ENCODE assay signal across 9 cellular contexts in genomic region chr17:41690497-41690896, GRCh38. TPM values are rescaled to one million over a fixed set of nuclear protein-coding genes. Genes with fewer than 3 reads are reported as not detected.
DNase-seq lines count a peak whose midpoint lies in the region; ATAC-seq and TF ChIP-seq lines count a peak whose summit lies in the region.
"Had no signal": no experiment of that assay in that cellular context is flagged by ENCODE, and none has a peak within 500 bp of the region (broad histone marks: within the 10 kb centered on the region; RNA-seq: fewer than 3 reads in every experiment).

No MANE protein-coding gene starts in this region.

- H3K27ac ChIP-seq in CD8-positive, alpha-beta T cell (ENCODE audit: low read depth, low read length) = no peak overlapping the region
- H3K27ac ChIP-seq in Panc1 (ENCODE audit: low read length) (peak overlapping the region; percentile 97), endodermal cell (ENCODE audit: low read depth, low read length) (no peak overlapping the region), osteoblast (ENCODE audit: low read depth, low read length) (peak overlapping the region; percentile 99)

- TF ChIP-seq CTCF in CD8-positive, alpha-beta T cell (IDR thresholded peaks at IDR 0.05) = no peak
- TF ChIP-seq CTCF in Panc1 (IDR thresholded peaks at IDR 0.05) (no peak), endodermal cell (conservative IDR thresholded peaks at IDR 0.05) (no peak), osteoblast (IDR thresholded peaks at IDR 0.05; ENCODE audit: extremely low read depth, low read depth, low read length) (no peak)

- ATAC-seq in CD8-positive, alpha-beta T cell = no peak
- ATAC-seq in Panc1 (no peak), GM21367 (IDR thresholded peaks at IDR 0.05; ENCODE audit: unreplicated experiment) (no peak), GM18858 (IDR thresholded peaks at IDR 0.05; ENCODE audit: unreplicated experiment) (no peak), GM21528 (IDR thresholded peaks at IDR 0.05; ENCODE audit: low FRiP score, unreplicated experiment) (no peak)

- CTCF ChIA-PET in CD8-positive, alpha-beta T cell (lab: Charles Lee) = interaction anchor here (0.7 to 4.3 kb wide), 9 partner anchors 11 to 368 kb away, joined by 3 to 52 read pairs (median 10); no protein-coding TSS in a partner anchor
- CTCF ChIA-PET in Panc1 (lab: Charles Lee) = no interaction called here

- H3K9me3 ChIP-seq in CD8-positive, alpha-beta T cell (ENCODE audit: low read length) = no peaks in the 10 kb centered on the region
- H3K9me3 ChIP-seq in Panc1 (ENCODE audit: control insufficient read depth, insufficient read depth, low read depth, low read length) (no peaks in the 10 kb centered on the region; the same call in 1 of the 2 replicates), endodermal cell (ENCODE audit: control insufficient read depth, low read length) (peaks cover 7% of the 10 kb centered on the region), osteoblast (ENCODE audit: low read depth, low read length) (no peaks in the 10 kb centered on the region)

- H3K27me3 ChIP-seq in CD8-positive, alpha-beta T cell (ENCODE audit: insufficient read depth, low read length) = no peaks in the 10 kb centered on the region
- H3K27me3 ChIP-seq in Panc1 (ENCODE audit: control insufficient read depth, insufficient read depth, low read length) (no peaks in the 10 kb centered on the region), endodermal cell (ENCODE audit: control insufficient read depth, insufficient read depth, low read length, poor library complexity, severe bottlenecking) (no peaks in the 10 kb centered on the region), osteoblast (ENCODE audit: insufficient read depth, low read length) (no peaks in the 10 kb centered on the region)

- no peaks in the 10 kb centered on the region for H3K27me3 Mint-ChIP-seq in CD8-positive, alpha-beta T cell (ENCODE audit: low read depth)
- no peaks in the 10 kb centered on the region for H3K27me3 Mint-ChIP-seq in endodermal cell (ENCODE audit: insufficient read depth)

- H3K36me3 ChIP-seq in CD8-positive, alpha-beta T cell (ENCODE audit: insufficient read depth, low read length) = peaks cover 57% of the 10 kb centered on the region
- H3K36me3 ChIP-seq in Panc1 (ENCODE audit: control insufficient read depth, insufficient read depth, low read length) (peaks cover 27% of the 10 kb centered on the region), endodermal cell (ENCODE audit: control insufficient read depth, insufficient read depth, low read length) (peaks cover 44% of the 10 kb centered on the region), osteoblast (ENCODE audit: insufficient read depth, low read length) (peaks cover 47% of the 10 kb centered on the region)

- H3K4me1 Mint-ChIP-seq in CD8-positive, alpha-beta T cell (ENCODE audit: low read depth) = peaks cover 38% of the 10 kb centered on the region
- peaks cover 9% of the 10 kb centered on the region for H3K4me1 Mint-ChIP-seq in endodermal cell

- in situ Hi-C loops in Panc1 (cut with HindIII; ENCODE audit: low pct_unique_long_range_greater_than_20kb, low sequenced_read_pairs) = no loop called here

- POLR2A ChIA-PET in CD8-positive, alpha-beta T cell (lab: Charles Lee) = interaction anchor here (0.6 to 5.7 kb wide), 12 partner anchors 11 to 1308 kb away, joined by 3 to 159 read pairs (median 6); partner anchors contain the start of genes P3H4, RPL27, SMARCE1 and STAT3
- POLR2A ChIA-PET in Panc1 (lab: Charles Lee) = interaction anchor here (0.5 to 1.2 kb wide), 2 partner anchors 96 to 773 kb away, joined by 3 to 15 read pairs; partner anchors contain the start of gene JUP

- WGBS in endodermal cell (ENCODE audit: insufficient coverage in 1 of 2, insufficient read length in 1 of 2), 2 experiments = 94 to 100% methylated on average over 2 of the region's 2 CpGs

- peak overlapping the region; percentile 99 for H3K27ac Mint-ChIP-seq in CD8-positive, alpha-beta T cell
- H3K27ac Mint-ChIP-seq in endodermal cell = peak overlapping the region; percentile 98

- no peaks in the 10 kb centered on the region for H3K9me3 Mint-ChIP-seq in CD8-positive, alpha-beta T cell
- peaks cover 15% of the 10 kb centered on the region for H3K9me3 Mint-ChIP-seq in endodermal cell

- H4K20me1 ChIP-seq in osteoblast (ENCODE audit: insufficient read depth, low read length) = peaks cover 39% of the 10 kb centered on the region

- H3K4me3 ChIP-seq in CD8-positive, alpha-beta T cell (ENCODE audit: low read depth, low read length) = no peak overlapping the region
- H3K4me3 ChIP-seq in Panc1 (ENCODE audit: low read depth in 2 of 2, low read length in 2 of 2) (peak overlapping the region; percentile 91 to 99), endodermal cell (ENCODE audit: low read length) (peak overlapping the region; percentile 91), osteoblast (ENCODE audit: insufficient read depth, low read length) (peak overlapping the region; percentile 94)

- intact Hi-C loops in CD8-positive, alpha-beta T cell (cut with DNase I, micrococcal nuclease) = no loop called here
- intact Hi-C loops in Panc1 (cut with micrococcal nuclease; ENCODE audit: unreplicated experiment) = no loop called here

- H3K4me1 ChIP-seq in CD8-positive, alpha-beta T cell (ENCODE audit: insufficient read depth, low read length) = peaks cover 31% of the 10 kb centered on the region
- peaks cover 22% of the 10 kb centered on the region for H3K4me1 ChIP-seq in Panc1 (ENCODE audit: control insufficient read depth, insufficient read depth, low read length)
- H3K4me1 ChIP-seq in endodermal cell (ENCODE audit: control insufficient read depth, insufficient read depth, low read length) = no peaks in the 10 kb centered on the region
- H3K4me1 ChIP-seq in osteoblast (ENCODE audit: insufficient read depth, low read length) = peaks cover 20% of the 10 kb centered on the region

- H2AFZ ChIP-seq in osteoblast (ENCODE audit: low read length) = no peak overlapping the region

- peaks cover 26% of the 10 kb centered on the region for H3K79me2 ChIP-seq in osteoblast (ENCODE audit: insufficient read depth, low read length)

- H3K36me3 Mint-ChIP-seq in CD8-positive, alpha-beta T cell = peaks cover 60% of the 10 kb centered on the region
- peaks cover 36% of the 10 kb centered on the region for H3K36me3 Mint-ChIP-seq in endodermal cell (ENCODE audit: low read depth)

- BruUV-seq in Panc1 (replicated peaks; lab: Mats Ljungman, UMichigan) = no TSS peak

- peak overlapping the region; percentile 95 for H3K4me3 Mint-ChIP-seq in CD8-positive, alpha-beta T cell
- peak overlapping the region; percentile 99 for H3K4me3 Mint-ChIP-seq in endodermal cell

- no peak for DNase-seq in CD8-positive, alpha-beta T cell
- DNase-seq in Panc1 (ENCODE audit: low read depth, low spot score) (no peak), endodermal cell (peak; percentile 36), osteoblast (ENCODE audit: insufficient read length, low spot score, missing footprints) (no peak), HUDEP-2 (lab: John Stamatoyannopoulos, UW; ENCODE audit: unreplicated experiment in 76 of 76) (no peak)

- H3K9ac ChIP-seq in endodermal cell (ENCODE audit: extremely low read depth, low read length, poor library complexity, severe bottlenecking) = peak overlapping the region; percentile 99

- H3K4me2 ChIP-seq in osteoblast (ENCODE audit: insufficient read depth, low read length) = peak overlapping the region; percentile 92

RNA-seq across cellular contexts. Expression of gene EIF1, which starts 1.8 kb away (rescaled TPM):
- total RNA-seq in CD8-positive, alpha-beta T cell = 1,000 to 10,000 TPM; 3,749 to 3,996 TPM
- total RNA-seq in Panc1 (2021; ENCODE audit: unreplicated experiment) (747 TPM), endodermal cell (100 to 1,000 TPM; 526 to 573 TPM), osteoblast (94.5 and 101 TPM in 2 replicates)
- polyA plus RNA-seq in Panc1 (2012; ENCODE audit: insufficient read length) = 685 TPM
- 718 TPM for polyA plus RNA-seq in endodermal cell (2013, experiment 1 of 2)
- 619 TPM for polyA plus RNA-seq in endodermal cell (2013, experiment 2 of 2)

RNA-seq across cellular contexts. Expression of gene GAST, which starts 21.6 kb away (rescaled TPM):
- total RNA-seq in CD8-positive, alpha-beta T cell = not detected
- total RNA-seq in Panc1 (2021; ENCODE audit: unreplicated experiment) (not detected), endodermal cell (not detected), osteoblast (not detected in 2 replicates)
- polyA plus RNA-seq in Panc1 (2012; ENCODE audit: insufficient read length) = not detected
- not detected for polyA plus RNA-seq in endodermal cell (2013, experiment 1 of 2)
- not detected for polyA plus RNA-seq in endodermal cell (2013, experiment 2 of 2)
- total RNA-seq: activated CD8-positive, alpha-beta memory T cell treated with anti-CD3 and anti-CD28 coated beads for 36 hours had no signal

RNA-seq across cellular contexts. Expression of gene HAP1, which starts 43.9 kb away (rescaled TPM):
- not detected for total RNA-seq in CD8-positive, alpha-beta T cell
- total RNA-seq in Panc1 (2021; ENCODE audit: unreplicated experiment) (11.6 TPM), endodermal cell (1 to 10 TPM; 1.7 TPM), osteoblast (under 0.01 TPM in 1 of 2 replicates, not detected in the other)
- polyA plus RNA-seq in Panc1 (2012; ENCODE audit: insufficient read length) = 16.4 TPM
- 0.82 TPM for polyA plus RNA-seq in endodermal cell (2013, experiment 1 of 2)
- 0.66 TPM for polyA plus RNA-seq in endodermal cell (2013, experiment 2 of 2)

Comparison
In these comparisons a context has a peak if more than half of its experiments do, and no peak if none do; other contexts are left out.
1. H3K27ac ChIP-seq: peak in Panc1 (single experiment) and osteoblast (single experiment); none in CD8-positive, alpha-beta T cell (single experiment) and endodermal cell (single experiment).